ENCODE assay signal across 9 cellular contexts in the genomic region with DNA sequence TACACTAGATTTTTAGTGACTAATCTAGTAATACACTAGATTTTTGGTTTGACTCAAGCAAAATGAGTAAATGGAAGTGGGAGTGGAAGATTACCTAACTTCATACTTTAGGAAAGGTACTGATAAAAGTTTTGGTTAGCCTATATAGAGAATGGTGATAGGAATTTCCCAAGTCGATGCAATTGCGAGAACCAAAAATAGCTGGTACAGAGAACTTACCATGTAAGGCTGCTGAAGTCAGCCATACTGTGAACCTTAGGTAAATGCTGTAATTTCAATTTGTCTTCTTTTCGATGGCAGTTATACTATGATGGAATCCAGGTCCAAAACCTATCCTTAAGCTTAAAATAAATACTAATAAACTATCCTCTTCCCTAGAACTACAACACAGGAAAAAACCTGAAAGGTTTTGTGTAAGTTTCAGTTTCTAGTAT. TPM values are rescaled to one million over a fixed set of nuclear protein-coding genes. Genes with fewer than 3 reads are reported as not detected.
A peak's percentile ranks its signal among the peaks of the same experiment; 100 is the strongest.
DNase-seq lines count a peak whose midpoint lies in the region; ATAC-seq, FAIRE-seq and TF ChIP-seq lines count a peak whose summit lies in the region.
"Had no signal": no experiment of that assay in that cellular context is flagged by ENCODE, and none has a peak within 500 bp of the region (broad histone marks: within the 10 kb centered on the region; RNA-seq: fewer than 3 reads in every experiment).

No MANE protein-coding gene starts in this region.

- H3K4me2 ChIP-seq in IMR-90 (ENCODE audit: low read depth, low read length) (peak overlapping the region; percentile 43; the same call in 1 of the 2 replicates), GM12878 (ENCODE audit: control insufficient read depth, insufficient read depth) (peak overlapping the region; percentile 85)

- in situ Hi-C loops in IMR-90 (cut with MboI; ENCODE audit: low sequenced_read_pairs): no loop called here
- in situ Hi-C loops in GM12878 (cut with MboI): no loop called here

- no peak overlapping the region for H2BK120ac ChIP-seq in IMR-90 (ENCODE audit: low read depth, low read length)

- H4K8ac ChIP-seq in IMR-90 (ENCODE audit: low read depth in 2 of 2, low read length in 2 of 2): no peak overlapping the region

- H3K9ac ChIP-seq in IMR-90 (ENCODE audit: low read depth, low read length) (no peak overlapping the region), GM12878 (ENCODE audit: control insufficient read depth, insufficient read depth, low read length) (no peak overlapping the region)

- no peak overlapping the region for H3K18ac ChIP-seq in IMR-90 (ENCODE audit: low read depth, low read length)

- no peak overlapping the region for H2BK15ac ChIP-seq in IMR-90 (ENCODE audit: low read depth, low read length)

- peaks cover 0 to 86% (median 20%) of the 10 kb centered on the region in 3 donors for H3K36me3 Mint-ChIP-seq in CD8-positive, alpha-beta memory T cell
- peaks cover 45% of the 10 kb centered on the region for H3K36me3 Mint-ChIP-seq in nephron progenitor cell (ENCODE audit: low read depth)

- H2AK5ac ChIP-seq in IMR-90 (ENCODE audit: low read depth, low read length): no peak overlapping the region

- H3K9me3 ChIP-seq in CD8-positive, alpha-beta memory T cell (ENCODE audit: low read length): no peaks in the 10 kb centered on the region
- H3K9me3 ChIP-seq in IMR-90 (ENCODE audit: control insufficient read depth, insufficient read depth, low read length): no peaks in the 10 kb centered on the region
- H3K9me3 ChIP-seq in GM12878 (replicated peaks; ENCODE audit: control insufficient read depth, insufficient read depth, low read length): no peaks in the 10 kb centered on the region

- peaks cover 24% of the 10 kb centered on the region for H3K36me3 ChIP-seq in CD8-positive, alpha-beta memory T cell (ENCODE audit: insufficient read depth, low read length)
- H3K36me3 ChIP-seq in IMR-90 (ENCODE audit: control insufficient read depth, insufficient read depth, low read length): peaks cover 11% of the 10 kb centered on the region
- H3K36me3 ChIP-seq in GM12878 (ENCODE audit: control insufficient read depth in 2 of 2, insufficient read depth in 2 of 2, low read length in 1 of 2): peaks cover 0 to 12% of the 10 kb centered on the region in 2 experiments; a peak in 3 of 4 replicates

- TF ChIP-seq RAD21 in IMR-90 (IDR thresholded peaks at IDR 0.05; ENCODE audit: low read length) (no peak), GM12878 (IDR thresholded peaks at IDR 0.05; ENCODE audit: insufficient read depth, low read depth, low read length) (no peak)

- H4K91ac ChIP-seq in IMR-90 (ENCODE audit: insufficient read depth, low read depth, low read length): no peak overlapping the region

- no peak overlapping the region for H4K5ac ChIP-seq in IMR-90 (ENCODE audit: low read depth, low read length)

- CTCF ChIA-PET in CD8-positive, alpha-beta memory T cell (lab: Charles Lee): no interaction called here
- CTCF ChIA-PET in IMR-90 (lab: Yijun Ruan, JAX): interaction anchor here (0.8 kb wide), 1 partner anchor 186 kb away, joined by 3 read pairs; no protein-coding TSS in a partner anchor
- CTCF ChIA-PET in GM12878 (lab: Yijun Ruan, JAX): interaction anchor here (0.6 to 3.1 kb wide), 11 partner anchors 11 to 705 kb away, joined by 3 to 10 read pairs (median 4); no protein-coding TSS in a partner anchor

- 100% methylated on average over 2 of the region's 3 CpGs; no CpG with 5 or more reads in 1 of the 2 experiments for WGBS in IMR-90 (ENCODE audit: extremely low coverage in 2 of 2, insufficient read length in 1 of 2), 2 experiments
- 9% methylated on average over 3 of the region's 3 CpGs for whole genome bisulfite sequencing in GM12878 (ENCODE audit: insufficient coverage, insufficient replicate concordance, low lambda C conversion rate, missing lambda C conversion rate)

- no peaks in the 10 kb centered on the region for H3K27me3 ChIP-seq in CD8-positive, alpha-beta memory T cell (ENCODE audit: insufficient read depth, low read length, poor library complexity, severe bottlenecking)
- H3K27me3 ChIP-seq in IMR-90 (ENCODE audit: control insufficient read depth, insufficient read depth, low read length) (no peaks in the 10 kb centered on the region), GM12878 (replicated peaks in 1 of 2; ENCODE audit: control insufficient read depth in 2 of 2, insufficient read depth in 2 of 2, low read length in 1 of 2) (no peaks in the 10 kb centered on the region)

- TF ChIP-seq EP300 in GM12878 (IDR thresholded peaks at IDR 0.05; ENCODE audit: borderline replicate concordance in 1 of 2, control insufficient read depth in 1 of 2, low read depth in 2 of 2, low read length in 2 of 2): no peak

- H3K56ac ChIP-seq in IMR-90 (ENCODE audit: extremely low read depth, insufficient read depth, low read length): no peak overlapping the region

- TF ChIP-seq CTCF in IMR-90 (conservative IDR thresholded peaks at IDR 0.05; ENCODE audit: low read depth, low read length) (no peak), GM12878 (IDR thresholded peaks at IDR 0.05 in 2 of 3, conservative IDR thresholded peaks at IDR 0.05 in 1 of 3; ENCODE audit: control insufficient read depth in 2 of 3, extremely low read depth in 1 of 3, insufficient read depth in 1 of 3, low read depth in 3 of 3, low read length in 3 of 3) (no peak), nephron progenitor cell (IDR thresholded peaks at IDR 0.05) (no peak), GM20000 (IDR thresholded peaks at IDR 0.05; ENCODE audit: extremely low read depth, missing control alignments) (no peak)

- H2AFZ ChIP-seq in IMR-90 (replicated peaks; ENCODE audit: low read length, poor library complexity): no peak overlapping the region
- no peak overlapping the region for H2AFZ ChIP-seq in GM12878 (ENCODE audit: control insufficient read depth, low read depth, low read length)

- peaks cover 29% of the 10 kb centered on the region for H3K4me1 ChIP-seq in CD8-positive, alpha-beta memory T cell (ENCODE audit: insufficient read depth, low read length)
- H3K4me1 ChIP-seq in IMR-90 (ENCODE audit: control insufficient read depth, insufficient read depth, low read length) (peaks cover 2% of the 10 kb centered on the region), GM12878 (ENCODE audit: control insufficient read depth, insufficient read depth, low read length) (peaks cover 16% of the 10 kb centered on the region)

- H3K79me2 ChIP-seq in GM12878 (ENCODE audit: control insufficient read depth, insufficient read depth, low read length): peaks cover 59% of the 10 kb centered on the region

- H3K9me3 Mint-ChIP-seq in CD8-positive, alpha-beta memory T cell: no peaks in the 10 kb centered on the region
- H3K9me3 Mint-ChIP-seq in nephron progenitor cell: no peaks in the 10 kb centered on the region

- no peak overlapping the region for H3K4ac ChIP-seq in IMR-90 (ENCODE audit: low read depth, low read length)

- no peak overlapping the region for H2BK20ac ChIP-seq in IMR-90 (ENCODE audit: low read depth, low read length)

- no peaks in the 10 kb centered on the region for H3K9me1 ChIP-seq in IMR-90 (ENCODE audit: insufficient read depth, low read length)

- BruUV-seq in IMR-90 (replicated peaks; lab: Mats Ljungman, UMichigan) (no TSS peak), GM12878 (replicated peaks; lab: Mats Ljungman, UMichigan) (no TSS peak)

- H3K27ac ChIP-seq in CD8-positive, alpha-beta memory T cell (ENCODE audit: low read depth, low read length): no peak overlapping the region
- no peak overlapping the region for H3K27ac ChIP-seq in IMR-90 (ENCODE audit: insufficient read depth, low read length)
- H3K27ac ChIP-seq in GM12878 (ENCODE audit: control insufficient read depth, insufficient read depth): peak overlapping the region; percentile 74

- POLR2A ChIA-PET in CD8-positive, alpha-beta memory T cell (lab: Charles Lee): interaction anchor here (1.0 kb wide), 1 partner anchor 8 kb away, joined by 3 read pairs; no protein-coding TSS in a partner anchor
- POLR2A ChIA-PET in IMR-90 (lab: Charles Lee; ENCODE audit: unreplicated experiment) (interaction anchor here (1.0 kb wide), 1 partner anchor 64 kb away, joined by 3 read pairs; no protein-coding TSS in a partner anchor), GM12878 (lab: Charles Lee) (interaction anchor here (0.6 to 4.7 kb wide), 8 partner anchors 9 to 140 kb away, joined by 3 to 38 read pairs (median 7); a partner anchor contains a TSS)

- SMC1A ChIA-PET in GM12878 (lab: Charles Lee; ENCODE audit: uncharacterized antibody, unreplicated experiment): interaction anchor here (1.0 to 4.2 kb wide), 11 partner anchors 10 to 155 kb away, joined by 3 to 41 read pairs (median 5); a partner anchor contains a TSS

- H3K4me3 Mint-ChIP-seq in CD8-positive, alpha-beta memory T cell: peak overlapping the region in 1 of 7 donors; percentile 37
- H3K4me3 Mint-ChIP-seq in nephron progenitor cell: no peak overlapping the region

- RAD21 ChIA-PET in GM12878 (lab: Charles Lee; ENCODE audit: unreplicated experiment): interaction anchor here (0.6 to 3.5 kb wide), 12 partner anchors 8 to 311 kb away, joined by 3 to 20 read pairs (median 4); a partner anchor contains a TSS

- peaks cover 7 to 11% of the 10 kb centered on the region in 2 experiments; a peak in 2 of 4 replicates for H3K79me1 ChIP-seq in IMR-90 (ENCODE audit: low read depth in 1 of 2, low read length in 2 of 2)

- no peaks in the 10 kb centered on the region for H3K27me3 Mint-ChIP-seq in CD8-positive, alpha-beta memory T cell
- no peaks in the 10 kb centered on the region for H3K27me3 Mint-ChIP-seq in nephron progenitor cell (ENCODE audit: low read depth, poor library complexity)

- H3K4me1 Mint-ChIP-seq in CD8-positive, alpha-beta memory T cell: peaks cover 43 to 80% (median 69%) of the 10 kb centered on the region in 3 donors
- peaks cover 25% of the 10 kb centered on the region for H3K4me1 Mint-ChIP-seq in nephron progenitor cell

- no peak overlapping the region for H3K14ac ChIP-seq in IMR-90 (replicated peaks; ENCODE audit: low read depth, low read length)

- H2AK9ac ChIP-seq in IMR-90 (replicated peaks; ENCODE audit: low read depth, low read length, poor library complexity): no peak overlapping the region

- peak overlapping the region; percentile 25 for H2BK5ac ChIP-seq in IMR-90 (ENCODE audit: low read depth, low read length, poor library complexity, severe bottlenecking)

- dilution Hi-C loops in IMR-90 (cut with HindIII; ENCODE audit: low sequenced_read_pairs, unreplicated experiment): no loop called here

- no peak overlapping the region for H3K4me3 ChIP-seq in CD8-positive, alpha-beta memory T cell (ENCODE audit: low read length)
- H3K4me3 ChIP-seq in IMR-90 (ENCODE audit: insufficient read depth, low read depth, low read length): no peak overlapping the region
- peak overlapping the region; percentile 54; the same call in 1 of the 2 replicates for H3K4me3 ChIP-seq in GM12878

- H3K23ac ChIP-seq in IMR-90 (ENCODE audit: low read depth, low read length): no peak overlapping the region

- DNase-seq in CD8-positive, alpha-beta memory T cell: no peak
- DNase-seq in IMR-90: no peak
- DNase-seq in GM12878 (ENCODE audit: low read depth, low spot score): no peak
- no peak for DNase-seq in nephron progenitor cell
- no peak for DNase-seq in NCI-H345 treated with DMSO at 0.1 percent for 48 hours (lab: John Stamatoyannopoulos, UW; ENCODE audit: unreplicated experiment)
- DNase-seq in GM20000 (ENCODE audit: low spot score): no peak
- DNase-seq in AG08395 (ENCODE audit: low spot score): no peak

- H3K27ac Mint-ChIP-seq in CD8-positive, alpha-beta memory T cell: peak overlapping the region in 7 of 8 donors; percentile 6 to 85 (median 74)
- H3K27ac Mint-ChIP-seq in nephron progenitor cell: peak overlapping the region; percentile 96

- TF ChIP-seq POLR2A in IMR-90 (IDR thresholded peaks at IDR 0.05; ENCODE audit: low read depth, low read length) (no peak), GM12878 (IDR thresholded peaks at IDR 0.05; ENCODE audit: low read depth, low read length) (peak; percentile 19; the same call in 1 of the 2 replicates)

- peaks cover 36% of the 10 kb centered on the region for H4K20me1 ChIP-seq in IMR-90 (ENCODE audit: insufficient read depth, low read length)
- H4K20me1 ChIP-seq in GM12878 (ENCODE audit: control insufficient read depth, insufficient read depth): no peaks in the 10 kb centered on the region

- no peak for FAIRE-seq in GM12878 (lab: Jason Lieb, UNC)
- FAIRE-seq: keratinocyte had no signal

- intact Hi-C loops in IMR-90 (cut with micrococcal nuclease) (loop anchor here (5.0 kb wide), 1 partner anchor 63 kb away; no protein-coding TSS in a partner anchor), GM12878 (cut with micrococcal nuclease; ENCODE audit: unreplicated experiment) (loop anchor here (5.0 kb wide), 1 partner anchor 428 kb away; no protein-coding TSS in a partner anchor)

- ATAC-seq in IMR-90 (ENCODE audit: low read depth): no peak
- peak; percentile 30 for ATAC-seq in GM12878
- no peak for ATAC-seq in GM21619 (IDR thresholded peaks at IDR 0.05; ENCODE audit: unreplicated experiment)

RNA-seq across cellular contexts. Expression of a gene that starts 4.6 kb away (rescaled TPM):
- 100 to 1,000 TPM; 149 to 157 TPM for total RNA-seq in CD8-positive, alpha-beta memory T cell
- polyA plus RNA-seq in CD8-positive, alpha-beta memory T cell: 123 TPM
- 76.0 and 106 TPM in 2 replicates for total RNA-seq in IMR-90 (2012; rRNA removed)
- polyA plus RNA-seq in IMR-90 (2012; rRNA removed): 40.3 and 50.6 TPM in 2 replicates
- 18.7 and 20.2 TPM in 2 replicates for polyA plus RNA-seq in IMR-90 (2012; cell fraction: cytosol; rRNA removed)
- 12.7 and 41.7 TPM in 2 replicates for polyA plus RNA-seq in IMR-90 (2012; cell fraction: nucleus; rRNA removed; ENCODE audit: low replicate concordance)
- 54.9 and 55.6 TPM in 2 replicates for total RNA-seq in GM12878 (2013; cell fraction: nucleolus; rRNA removed)
- total RNA-seq in GM12878 (2014; rRNA removed): 106 and 125 TPM in 2 replicates
- total RNA-seq in GM12878 (2014; rRNA removed; fragmentation: Illumina TruSeq; extraction: Trizol): 170 and 171 TPM in 2 replicates
- total RNA-seq in GM12878 (2021): 172 and 178 TPM in 2 replicates
- polyA plus RNA-seq in GM12878 (2011; ENCODE audit: low read depth): 57.8 TPM
- polyA plus RNA-seq in GM12878 (2011; rRNA removed): 155 and 222 TPM in 2 replicates
- polyA plus RNA-seq in GM12878 (2011; cell fraction: cytosol; rRNA removed): 71.7 and 76.9 TPM in 2 replicates
- 57.3 and 59.5 TPM in 2 replicates for polyA plus RNA-seq in GM12878 (2011; cell fraction: nucleus; rRNA removed)
- polyA plus RNA-seq in GM12878 (2012): 101 and 118 TPM in 2 replicates
- 205 and 249 TPM in 2 replicates for polyA plus RNA-seq in GM12878 (2014; fragmentation: Illumina TruSeq; extraction: Trizol)
- 100 to 1,000 TPM; 135 to 140 TPM for polyA plus RNA-seq in GM12878 (2014; fragmentation: Nextera tagmentation; extraction: Ambion mirVana)
- polyA plus RNA-seq in GM12878 (2014; rRNA removed): 105 and 137 TPM in 2 replicates
- 100 to 1,000 TPM; 179 to 180 TPM for polyA plus RNA-seq in GM12878 (2016; fragmentation: Nextera tagmentation; extraction: Ambion mirVana)
- 63.1 and 70.4 TPM in 2 replicates for polyA minus RNA-seq in GM12878 (2011; rRNA and poly(A)+ RNA removed)
- polyA minus RNA-seq in GM12878 (2011; cell fraction: cytosol; rRNA and poly(A)+ RNA removed): 44.5 and 59.6 TPM in 2 replicates
- polyA minus RNA-seq in GM12878 (2011; cell fraction: nucleus; rRNA and poly(A)+ RNA removed): 25.9 and 26.4 TPM in 2 replicates

RNA-seq across cellular contexts. Expression of a gene that starts 15.9 kb away (rescaled TPM):
- total RNA-seq in CD8-positive, alpha-beta memory T cell: 100 to 1,000 TPM; 190 to 199 TPM
- polyA plus RNA-seq in CD8-positive, alpha-beta memory T cell: 111 TPM
- total RNA-seq in IMR-90 (2012; rRNA removed) (110 and 189 TPM in 2 replicates), GM12878 (2014; rRNA removed) (157 and 186 TPM in 2 replicates), GM12878 (2014; rRNA removed; fragmentation: Illumina TruSeq; extraction: Trizol) (258 and 268 TPM in 2 replicates), GM12878 (2021) (160 and 163 TPM in 2 replicates)
- polyA plus RNA-seq in IMR-90 (2012; rRNA removed) (76.2 and 90.1 TPM in 2 replicates), GM12878 (2011; rRNA removed) (252 and 372 TPM in 2 replicates), GM12878 (2014; fragmentation: Illumina TruSeq; extraction: Trizol) (274 and 347 TPM in 2 replicates), GM12878 (2014; fragmentation: Nextera tagmentation; extraction: Ambion mirVana) (100 to 1,000 TPM; 166 to 187 TPM), GM12878 (2014; rRNA removed) (173 and 192 TPM in 2 replicates), GM12878 (2016; fragmentation: Nextera tagmentation; extraction: Ambion mirVana) (100 to 1,000 TPM; 262 to 279 TPM)
- polyA plus RNA-seq in IMR-90 (2012; cell fraction: cytosol; rRNA removed): 75.8 and 86.2 TPM in 2 replicates
- 46.9 and 169 TPM in 2 replicates for polyA plus RNA-seq in IMR-90 (2012; cell fraction: nucleus; rRNA removed; ENCODE audit: low replicate concordance)
- 610 and 652 TPM in 2 replicates for total RNA-seq in GM12878 (2013; cell fraction: nucleolus; rRNA removed)
- polyA plus RNA-seq in GM12878 (2011; ENCODE audit: low read depth): 94.7 TPM
- 129 and 145 TPM in 2 replicates for polyA plus RNA-seq in GM12878 (2011; cell fraction: cytosol; rRNA removed)
- 312 and 342 TPM in 2 replicates for polyA plus RNA-seq in GM12878 (2011; cell fraction: nucleus; rRNA removed)
- polyA plus RNA-seq in GM12878 (2012): 121 and 146 TPM in 2 replicates
- polyA minus RNA-seq in GM12878 (2011; rRNA and poly(A)+ RNA removed): 174 and 216 TPM in 2 replicates
- polyA minus RNA-seq in GM12878 (2011; cell fraction: cytosol; rRNA and poly(A)+ RNA removed): 51.9 and 76.9 TPM in 2 replicates
- 266 and 346 TPM in 2 replicates for polyA minus RNA-seq in GM12878 (2011; cell fraction: nucleus; rRNA and poly(A)+ RNA removed)

RNA-seq across cellular contexts. Expression of a gene that starts 51.1 kb away (rescaled TPM):
- under 1 TPM; 0.18 to 0.20 TPM for total RNA-seq in CD8-positive, alpha-beta memory T cell
- polyA plus RNA-seq in CD8-positive, alpha-beta memory T cell: 5.3 TPM
- total RNA-seq in IMR-90 (2012; rRNA removed): not detected in 2 replicates
- not detected in 2 replicates for polyA plus RNA-seq in IMR-90 (2012; rRNA removed)
- not detected in 2 replicates for polyA plus RNA-seq in IMR-90 (2012; cell fraction: cytosol; rRNA removed)
- polyA plus RNA-seq in IMR-90 (2012; cell fraction: nucleus; rRNA removed; ENCODE audit: low replicate concordance): not detected in 2 replicates
- total RNA-seq in GM12878 (2013; cell fraction: nucleolus; rRNA removed): 18.1 and 19.7 TPM in 2 replicates
- 19.2 and 19.8 TPM in 2 replicates for total RNA-seq in GM12878 (2014; rRNA removed)
- 18.9 and 19.5 TPM in 2 replicates for total RNA-seq in GM12878 (2014; rRNA removed; fragmentation: Illumina TruSeq; extraction: Trizol)
- total RNA-seq in GM12878 (2021): 13.6 and 15.1 TPM in 2 replicates
- polyA plus RNA-seq in GM12878 (2011; ENCODE audit: low read depth): 3.5 TPM
- polyA plus RNA-seq in GM12878 (2011; rRNA removed): 0.40 and 0.46 TPM in 2 replicates
- 0.45 and 0.52 TPM in 2 replicates for polyA plus RNA-seq in GM12878 (2011; cell fraction: cytosol; rRNA removed)
- 0.38 and 0.54 TPM in 2 replicates for polyA plus RNA-seq in GM12878 (2011; cell fraction: nucleus; rRNA removed)
- polyA plus RNA-seq in GM12878 (2012): 5.1 and 6.4 TPM in 2 replicates
- polyA plus RNA-seq in GM12878 (2014; fragmentation: Illumina TruSeq; extraction: Trizol): 12.8 and 13.5 TPM in 2 replicates
- polyA plus RNA-seq in GM12878 (2014; fragmentation: Nextera tagmentation; extraction: Ambion mirVana): 10 to 100 TPM in 1 of 2 experiments, 1 to 10 TPM in 1; 9.8 to 12.3 TPM
- 10.3 and 11.2 TPM in 2 replicates for polyA plus RNA-seq in GM12878 (2014; rRNA removed)
- polyA plus RNA-seq in GM12878 (2016; fragmentation: Nextera tagmentation; extraction: Ambion mirVana): 10 to 100 TPM; 11.9 to 12.2 TPM
- 0.59 and 1.1 TPM in 2 replicates for polyA minus RNA-seq in GM12878 (2011; rRNA and poly(A)+ RNA removed)
- polyA minus RNA-seq in GM12878 (2011; cell fraction: cytosol; rRNA and poly(A)+ RNA removed): 0.21 TPM in 1 of 2 replicates, not detected in the other
- 0.24 and 0.38 TPM in 2 replicates for polyA minus RNA-seq in GM12878 (2011; cell fraction: nucleus; rRNA and poly(A)+ RNA removed)
- polyA plus RNA-seq: keratinocyte had no signal

Comparison
In these comparisons a context has a peak if more than half of its experiments do, and no peak if none do; other contexts are left out.
1. RNA of a gene that starts 51.1 kb away (total RNA-seq): 13.6 to 19.8 TPM in GM12878; 0.18 to 0.20 TPM in CD8-positive, alpha-beta memory T cell and not detected in IMR-90; every median in the first group is over 10 times any median in the second.